In genomic region chr11:66637557-66638176, GRCh38 we compare ENCODE assay signal across 1 cellular context.
TF ChIP-seq lines count a peak whose summit lies in the region.

No MANE protein-coding gene starts in this region.

TF ChIP-seq in H1, 55 proteins besides CTCF, POLR2A, EP300 and RAD21:
- TF ChIP-seq GTF2F1 (IDR thresholded peaks at IDR 0.05; ENCODE audit: borderline replicate concordance, low read depth, low read length) (no peak), TAF7 (optimal IDR thresholded peaks at IDR 0.05; ENCODE audit: borderline replicate concordance, low read depth, low read length) (no peak), RFX5 (IDR thresholded peaks at IDR 0.05; ENCODE audit: borderline replicate concordance, low read depth, low read length) (no peak), SP2 (IDR thresholded peaks at IDR 0.05; ENCODE audit: low read length) (no peak), E2F6 (IDR thresholded peaks at IDR 0.05) (no peak), CHD7 (IDR thresholded peaks at IDR 0.05; ENCODE audit: insufficient replicate concordance, low read length) (no peak), KDM5A (IDR thresholded peaks at IDR 0.05; ENCODE audit: low read length) (no peak), HDAC6 (IDR thresholded peaks at IDR 0.05; ENCODE audit: low read depth, low read length) (no peak), CHD1 (IDR thresholded peaks at IDR 0.05; ENCODE audit: low read depth, low read length) (no peak), FOSL1 (IDR thresholded peaks at IDR 0.05; ENCODE audit: insufficient read depth, low read depth, low read length) (no peak), POU5F1 (IDR thresholded peaks at IDR 0.05; ENCODE audit: low read depth, low read length) (no peak), ZNF274 (IDR thresholded peaks at IDR 0.05; ENCODE audit: borderline replicate concordance, extremely low read depth, low read length) (no peak), BACH1 (IDR thresholded peaks at IDR 0.05; ENCODE audit: low read length) (no peak), KDM1A (IDR thresholded peaks at IDR 0.05; ENCODE audit: borderline replicate concordance, low read length) (no peak), EZH2 (IDR thresholded peaks at IDR 0.05; ENCODE audit: low read depth, low read length, severe bottlenecking) (no peak)
TF ChIP-seq in H1: peak in this region for 0.
